ENCODE assay signal across 39 cellular contexts in the genomic region with DNA sequence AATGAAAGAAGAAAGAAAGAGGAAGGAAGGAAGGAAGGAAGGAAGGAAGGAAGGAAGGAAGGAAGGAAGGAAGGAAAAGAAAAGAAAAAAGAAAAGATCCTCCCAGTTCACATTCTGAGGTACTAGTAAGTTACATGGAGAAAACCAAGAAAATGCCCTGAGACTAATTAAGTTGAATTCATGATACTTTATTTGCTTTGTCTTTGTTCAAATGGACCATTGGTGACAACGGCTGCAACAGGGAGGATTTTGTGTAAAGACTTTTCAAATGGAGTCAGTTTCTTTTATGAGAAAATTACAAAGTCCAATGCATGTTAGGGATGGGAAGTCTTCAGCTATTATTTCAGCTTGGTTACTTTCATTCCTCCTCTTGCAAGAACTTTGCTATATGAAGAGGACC. TPM values are rescaled to one million over a fixed set of nuclear protein-coding genes. Genes with fewer than 3 reads are reported as not detected.
"Had no signal": no experiment of that assay in that cellular context is flagged by ENCODE, and none has a peak within 500 bp of the region (broad histone marks: within the 10 kb centered on the region; RNA-seq: fewer than 3 reads in every experiment).

No MANE protein-coding gene starts in this region.

- H3K27me3 ChIP-seq: adrenal gland, ascending aorta, body of pancreas, brain microvascular endothelial cell, breast epithelium, cardiac muscle cell had no signal

- H3K4me3 ChIP-seq: adrenal gland, ascending aorta, body of pancreas, breast epithelium, cardiac muscle cell had no signal

- H3K36me3 ChIP-seq: adrenal gland, ascending aorta, brain microvascular endothelial cell, breast epithelium, cardiac muscle cell had no signal

- H3K27ac ChIP-seq: adrenal gland, ascending aorta, body of pancreas, brain microvascular endothelial cell, breast epithelium, cardiac muscle cell had no signal

- ATAC-seq: activated naive CD4-positive, alpha-beta T cell treated with anti-CD3 and anti-CD28 coated beads, Interleukin-2, amount 50 U/mL, for 72 hours; activated naive CD8-positive, alpha-beta T cell treated with anti-CD3 and anti-CD28 coated beads, Interleukin-2, amount 50 U/mL, for 24 hours; activated T-cell treated with anti-CD3 and anti-CD28 coated beads, Interleukin-2, amount 50 U/mL, for 4 hours; activated T-cell treated with anti-CD3 and anti-CD28 coated beads, Interleukin-2, amount 50 U/mL, for 72 hours; activated T-helper 17 cell treated with anti-CD3 and anti-CD28 coated beads, Interleukin-2, amount 50 U/mL, for 72 hours; body of pancreas had no signal

- DNase-seq: activated effector memory CD4-positive, alpha-beta T cell treated with anti-CD3 and anti-CD28 coated beads, Interleukin-2, amount 50 U/mL, for 16 hours; activated effector memory CD4-positive, alpha-beta T cell treated with Interleukin-2 at 50 U/mL for 16 hours; activated gamma-delta T cell; activated gamma-delta T cell treated with Interleukin-2 at 50 U/mL for 16 hours; activated naive CD4-positive, alpha-beta T cell; activated naive CD4-positive, alpha-beta T cell treated with anti-CD3 and anti-CD28 coated beads for 36 hours; activated naive CD4-positive, alpha-beta T cell treated with anti-CD3 and anti-CD28 coated beads, Interleukin-2, amount 10 ng/mL, durations not matched to agents 7 days and 5 days; activated naive CD4-positive, alpha-beta T cell treated with anti-CD3 and anti-CD28 coated beads, Interleukin-2, amount 50 U/mL, for 16 hours; activated naive CD4-positive, alpha-beta T cell treated with Interleukin-2 at 50 U/mL for 16 hours; activated naive CD8-positive, alpha-beta T cell treated with anti-CD3 and anti-CD28 coated beads for 36 hours; activated naive CD8-positive, alpha-beta T cell treated with anti-CD3 and anti-CD28 coated beads, Interleukin-2, amount 10 ng/mL, durations not matched to agents 7 days and 5 days; activated naive CD8-positive, alpha-beta T cell treated with anti-CD3 and anti-CD28 coated beads, Interleukin-2, amount 50 U/mL, for 24 hours; activated T-cell treated with anti-CD3 and anti-CD28 coated beads, Interleukin-2, amount 50 U/mL, for 1 hour; activated T-cell treated with anti-CD3 and anti-CD28 coated beads, Interleukin-2, amount 50 U/mL, for 24 hours; activated T-cell treated with anti-CD3 and anti-CD28 coated beads, Interleukin-2, amount 50 U/mL, for 4 hours; activated T-cell treated with anti-CD3 and anti-CD28 coated beads, Interleukin-2, amount 50 U/mL, for 48 hours; activated T-cell treated with anti-CD3 and anti-CD28 coated beads, Interleukin-2, amount 50 U/mL, for 72 hours; adrenal gland; amniotic stem cell; amygdala; anterior cingulate cortex; aorta; body of pancreas; brain microvascular endothelial cell; caudate nucleus; central memory CD4-positive, alpha-beta T cell; cerebellar nuclear complex had no signal

- H3K9me3 ChIP-seq: adrenal gland, ascending aorta, body of pancreas had no signal

- H3K4me1 ChIP-seq: adrenal gland, ascending aorta, body of pancreas, breast epithelium had no signal

RNA-seq across cellular contexts. Expression of gene VCX3A, which starts 8.4 kb away (rescaled TPM):
- total RNA-seq: activated naive CD4-positive, alpha-beta T cell treated with anti-CD3 and anti-CD28 coated beads for 36 hours; activated naive CD4-positive, alpha-beta T cell treated with anti-CD3 and anti-CD28 coated beads, Interleukin-2, amount 50 U/mL, for 72 hours; activated naive CD8-positive, alpha-beta T cell treated with anti-CD3 and anti-CD28 coated beads for 36 hours; activated naive CD8-positive, alpha-beta T cell treated with anti-CD3 and anti-CD28 coated beads, Interleukin-2, amount 10 ng/mL, durations not matched to agents 7 days and 5 days; activated T-cell treated with anti-CD3 and anti-CD28 coated beads, Interleukin-2, amount 50 U/mL, for 4 hours; activated T-cell treated with anti-CD3 and anti-CD28 coated beads, Interleukin-2, amount 50 U/mL, for 72 hours; activated T-helper 1 cell treated with anti-CD3 and anti-CD28 coated beads, Interleukin-12 subunit alpha, Interleukin-12 subunit beta, Interleukin-2, Interleukin-4 antibody, amounts not matched to agents 30 ng/mL and 10 ng/mL and 1 ng/mL, durations not matched to agents 14 hours and 24 hours and 36 hours; activated T-helper 17 cell treated with anti-CD3 and anti-CD28 coated beads, Interleukin-2, amount 50 U/mL, for 72 hours; activated T-helper 2 cell treated with anti-CD3 and anti-CD28 coated beads, Interferon-gamma antibody, Interleukin-2, Interleukin-4, amounts not matched to agents 10 μg/mL and 5 μg/mL and 100 μg/mL, durations not matched to agents 14 hours and 24 hours and 36 hours; adrenal gland; aorta; ascending aorta; astrocyte; body of pancreas; breast epithelium; bronchial epithelial cell; cardiac septum; cerebellum; chondrocyte had no signal
- polyA plus RNA-seq: aorta had no signal
